ENCODE assay signal across 1 cellular context in genomic region chr19:5790573-5791520, GRCh38.
A peak's percentile ranks its signal among the peaks of the same experiment; 100 is the strongest.
TF ChIP-seq lines count a peak whose summit lies in the region.

Gene DUS3L, minus strand, starts transcription at chr19:5791163. Its CDS starts 22 bp downstream, at chr19:5791141.

TF ChIP-seq in HEK293, 187 proteins besides CTCF, POLR2A, EP300 and RAD21 (continued from another document and continues in another):
- peak; percentile 91 for TF ChIP-seq SP7 (tag by site-specific recombination; IDR thresholded peaks at IDR 0.05)
- no peak for TF ChIP-seq ZNF473 (tag by site-specific recombination; IDR thresholded peaks at IDR 0.05)
- peak; percentile 95 for TF ChIP-seq ZEB2 (tag by site-specific recombination; IDR thresholded peaks at IDR 0.05)
- TF ChIP-seq ZNF335 (tag by site-specific recombination; conservative IDR thresholded peaks at IDR 0.05): peak; percentile 100
- peak; percentile 87 for TF ChIP-seq KLF16 (tag by site-specific recombination; IDR thresholded peaks at IDR 0.05)
- 0 out of 2 replicates have a peak, but pooled peaks have one; percentile 39 for TF ChIP-seq ZBTB48 (tag by site-specific recombination; IDR thresholded peaks at IDR 0.05)
- peak; percentile 67; the same call in 1 of the 2 replicates for TF ChIP-seq ZNF391 (tag by site-specific recombination; IDR thresholded peaks at IDR 0.05; ENCODE audit: borderline replicate concordance, low read depth)
- TF ChIP-seq GLI4 (tag by site-specific recombination; IDR thresholded peaks at IDR 0.05): no peak
- TF ChIP-seq ZNF501 (tag by site-specific recombination; IDR thresholded peaks at IDR 0.05): peak; percentile 70; the same call in 1 of the 2 replicates
- no peak for TF ChIP-seq ZNF596 (tag by site-specific recombination; IDR thresholded peaks at IDR 0.05)
- TF ChIP-seq ZNF600 (tag by site-specific recombination; IDR thresholded peaks at IDR 0.05): peak; percentile 85; the same call in 1 of the 2 replicates
- TF ChIP-seq ZFP3 (tag by site-specific recombination; IDR thresholded peaks at IDR 0.05; ENCODE audit: low read depth): no peak
- TF ChIP-seq ZNF654 (tag by site-specific recombination; IDR thresholded peaks at IDR 0.05; ENCODE audit: low read depth): no peak
- TF ChIP-seq ZNF449 (tag by site-specific recombination; IDR thresholded peaks at IDR 0.05): no peak
- TF ChIP-seq YY2 (tag by site-specific recombination; IDR thresholded peaks at IDR 0.05): peak; percentile 97
- TF ChIP-seq ZNF530 (tag by site-specific recombination; IDR thresholded peaks at IDR 0.05; ENCODE audit: low read depth): no peak
- peak; percentile 66 for TF ChIP-seq ZNF146 (tag by site-specific recombination; IDR thresholded peaks at IDR 0.05)
- peak; percentile 98 for TF ChIP-seq ZNF341 (tag by site-specific recombination; IDR thresholded peaks at IDR 0.05; ENCODE audit: low read depth)
- TF ChIP-seq ZNF394 (tag by site-specific recombination; IDR thresholded peaks at IDR 0.05; ENCODE audit: borderline replicate concordance): peak; percentile 66
- peak; percentile 48; the same call in 1 of the 2 replicates for TF ChIP-seq REST (tag by site-specific recombination; IDR thresholded peaks at IDR 0.05)
- no peak for TF ChIP-seq RBAK (tag by site-specific recombination; IDR thresholded peaks at IDR 0.05)
- peak; percentile 63; the same call in 1 of the 2 replicates for TF ChIP-seq PATZ1 (tag by site-specific recombination; IDR thresholded peaks at IDR 0.05)
- TF ChIP-seq ZSCAN18 (tag by site-specific recombination; IDR thresholded peaks at IDR 0.05): peak; percentile 64; the same call in 1 of the 2 replicates
- no peak for TF ChIP-seq SCRT1 (tag by site-specific recombination; IDR thresholded peaks at IDR 0.05; ENCODE audit: borderline replicate concordance)
- no peak for TF ChIP-seq ZNF660 (tag by site-specific recombination; IDR thresholded peaks at IDR 0.05)
- peak; percentile 79 for TF ChIP-seq INSM2 (tag by site-specific recombination; IDR thresholded peaks at IDR 0.05)
- TF ChIP-seq ZNF692 (tag by site-specific recombination; IDR thresholded peaks at IDR 0.05): peak; percentile 85
- no peak for TF ChIP-seq GFI1B (tag by site-specific recombination; IDR thresholded peaks at IDR 0.05)
- TF ChIP-seq SCRT2 (tag by site-specific recombination; IDR thresholded peaks at IDR 0.05): 0 out of 2 replicates have a peak, but pooled peaks have one; percentile 30
- TF ChIP-seq PRDM4 (tag by site-specific recombination; IDR thresholded peaks at IDR 0.05): 0 out of 2 replicates have a peak, but pooled peaks have one; percentile 9
- TF ChIP-seq KLF1 (tag by site-specific recombination; IDR thresholded peaks at IDR 0.05): peak; percentile 43
- TF ChIP-seq ZNF214 (tag by site-specific recombination; IDR thresholded peaks at IDR 0.05; ENCODE audit: borderline replicate concordance): no peak
- TF ChIP-seq ZNF302 (tag by site-specific recombination; IDR thresholded peaks at IDR 0.05; ENCODE audit: low read depth): no peak
- TF ChIP-seq ZNF707 (tag by site-specific recombination; IDR thresholded peaks at IDR 0.05): peak; percentile 34; the same call in 1 of the 2 replicates
- TF ChIP-seq BCL11B (tag by site-specific recombination; IDR thresholded peaks at IDR 0.05; ENCODE audit: low read depth): 0 out of 2 replicates have a peak, but pooled peaks have one; percentile 56
- TF ChIP-seq ZNF311 (tag by site-specific recombination; IDR thresholded peaks at IDR 0.05; ENCODE audit: borderline replicate concordance): no peak
- TF ChIP-seq AEBP2 (tag by site-specific recombination; IDR thresholded peaks at IDR 0.05; ENCODE audit: borderline replicate concordance): no peak
- 0 out of 2 replicates have a peak, but pooled peaks have one; percentile 27 for TF ChIP-seq PBX3 (CRISPR knock-in tag; IDR thresholded peaks at IDR 0.05)
- TF ChIP-seq ZNF433 (tag by site-specific recombination; IDR thresholded peaks at IDR 0.05; ENCODE audit: low read depth): no peak
- peak; percentile 34; the same call in 1 of the 2 replicates for TF ChIP-seq GLIS1 (tag by site-specific recombination; IDR thresholded peaks at IDR 0.05)
- TF ChIP-seq ZNF148 (tag by site-specific recombination; IDR thresholded peaks at IDR 0.05; ENCODE audit: borderline replicate concordance): no peak
